In genomic region chr5:170337055-170337454, GRCh38 we compare ENCODE assay signal across 1 cellular context.
TF ChIP-seq lines count a peak whose summit lies in the region.

No MANE protein-coding gene starts in this region.

TF ChIP-seq in HepG2, 621 proteins besides CTCF, POLR2A, EP300 and RAD21:
- TF ChIP-seq, protein P1, sequence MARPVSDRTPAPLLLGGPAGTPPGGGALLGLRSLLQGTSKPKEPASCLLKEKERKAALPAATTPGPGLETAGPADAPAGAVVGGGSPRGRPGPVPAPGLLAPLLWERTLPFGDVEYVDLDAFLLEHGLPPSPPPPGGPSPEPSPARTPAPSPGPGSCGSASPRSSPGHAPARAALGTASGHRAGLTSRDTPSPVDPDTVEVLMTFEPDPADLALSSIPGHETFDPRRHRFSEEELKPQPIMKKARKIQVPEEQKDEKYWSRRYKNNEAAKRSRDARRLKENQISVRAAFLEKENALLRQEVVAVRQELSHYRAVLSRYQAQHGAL (CRISPR knock-in tag; IDR thresholded peaks at IDR 0.05; ENCODE audit: not compliant biosample characterization): no peak
- TF ChIP-seq HOXA5 (CRISPR knock-in tag; IDR thresholded peaks at IDR 0.05) (no peak), KLF15 (CRISPR knock-in tag; IDR thresholded peaks at IDR 0.05; ENCODE audit: borderline replicate concordance) (no peak), MXI1 (IDR thresholded peaks at IDR 0.05; ENCODE audit: borderline replicate concordance, low read depth, low read length) (no peak), ADNP (CRISPR knock-in tag; IDR thresholded peaks at IDR 0.05) (no peak), ZNF597 (CRISPR knock-in tag; IDR thresholded peaks at IDR 0.05) (no peak), CENPBD1 (CRISPR knock-in tag; IDR thresholded peaks at IDR 0.05; ENCODE audit: borderline replicate concordance, low read depth) (no peak), ZFP82 (CRISPR knock-in tag; IDR thresholded peaks at IDR 0.05; ENCODE audit: borderline replicate concordance) (no peak), ATF5 (CRISPR knock-in tag; IDR thresholded peaks at IDR 0.05; ENCODE audit: low read depth) (no peak), ERF (CRISPR knock-in tag; IDR thresholded peaks at IDR 0.05) (no peak), RNF2 (conservative IDR thresholded peaks at IDR 0.05; ENCODE audit: low read depth) (no peak), TCF12 (IDR thresholded peaks at IDR 0.05) (no peak), TCF12 (CRISPR knock-in tag; IDR thresholded peaks at IDR 0.05) (no peak), ZNF800 (CRISPR knock-in tag; IDR thresholded peaks at IDR 0.05) (no peak), MXD4 (CRISPR knock-in tag; IDR thresholded peaks at IDR 0.05) (no peak), GLI4 (CRISPR knock-in tag; IDR thresholded peaks at IDR 0.05; ENCODE audit: borderline replicate concordance) (no peak), ZNF138 (CRISPR knock-in tag; IDR thresholded peaks at IDR 0.05; ENCODE audit: low read depth) (no peak)
- TF ChIP-seq, protein P2, sequence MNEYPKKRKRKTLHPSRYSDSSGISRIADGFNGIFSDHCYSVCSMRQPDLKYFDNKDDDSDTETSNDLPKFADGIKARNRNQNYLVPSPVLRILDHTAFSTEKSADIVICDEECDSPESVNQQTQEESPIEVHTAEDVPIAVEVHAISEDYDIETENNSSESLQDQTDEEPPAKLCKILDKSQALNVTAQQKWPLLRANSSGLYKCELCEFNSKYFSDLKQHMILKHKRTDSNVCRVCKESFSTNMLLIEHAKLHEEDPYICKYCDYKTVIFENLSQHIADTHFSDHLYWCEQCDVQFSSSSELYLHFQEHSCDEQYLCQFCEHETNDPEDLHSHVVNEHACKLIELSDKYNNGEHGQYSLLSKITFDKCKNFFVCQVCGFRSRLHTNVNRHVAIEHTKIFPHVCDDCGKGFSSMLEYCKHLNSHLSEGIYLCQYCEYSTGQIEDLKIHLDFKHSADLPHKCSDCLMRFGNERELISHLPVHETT (CRISPR knock-in tag; conservative IDR thresholded peaks at IDR 0.05): no peak
- TF ChIP-seq, protein P3, sequence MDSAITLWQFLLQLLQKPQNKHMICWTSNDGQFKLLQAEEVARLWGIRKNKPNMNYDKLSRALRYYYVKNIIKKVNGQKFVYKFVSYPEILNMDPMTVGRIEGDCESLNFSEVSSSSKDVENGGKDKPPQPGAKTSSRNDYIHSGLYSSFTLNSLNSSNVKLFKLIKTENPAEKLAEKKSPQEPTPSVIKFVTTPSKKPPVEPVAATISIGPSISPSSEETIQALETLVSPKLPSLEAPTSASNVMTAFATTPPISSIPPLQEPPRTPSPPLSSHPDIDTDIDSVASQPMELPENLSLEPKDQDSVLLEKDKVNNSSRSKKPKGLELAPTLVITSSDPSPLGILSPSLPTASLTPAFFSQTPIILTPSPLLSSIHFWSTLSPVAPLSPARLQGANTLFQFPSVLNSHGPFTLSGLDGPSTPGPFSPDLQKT (CRISPR knock-in tag; IDR thresholded peaks at IDR 0.05; ENCODE audit: borderline replicate concordance): no peak
